Comparison of ENCODE assay signal across 8 cellular contexts in the genomic region with DNA sequence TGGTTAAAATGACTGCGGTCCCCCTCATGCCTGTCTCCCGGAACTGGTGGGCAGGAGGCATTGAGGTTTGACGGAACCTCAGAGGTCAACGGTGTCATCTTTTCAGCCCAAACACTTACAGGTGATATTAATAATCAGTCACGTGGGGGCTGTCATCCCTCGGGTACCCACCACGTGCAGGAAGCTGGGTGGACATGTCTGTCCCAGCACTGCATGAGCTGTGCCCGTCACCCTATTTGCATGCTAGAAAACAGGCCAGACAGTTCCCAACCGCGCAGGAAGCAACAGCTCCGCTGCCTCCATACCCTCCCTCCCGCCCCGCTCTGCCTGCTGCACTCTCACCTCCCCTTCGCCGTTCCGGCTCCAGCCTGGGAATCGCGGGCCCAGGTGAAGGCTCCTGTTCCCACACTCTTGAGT. TPM values are rescaled to one million over a fixed set of nuclear protein-coding genes. Genes with fewer than 3 reads are reported as not detected.
A peak's percentile ranks its signal among the peaks of the same experiment; 100 is the strongest.
DNase-seq lines count a peak whose midpoint lies in the region; ATAC-seq and TF ChIP-seq lines count a peak whose summit lies in the region.

No MANE protein-coding gene starts in this region.

- no peaks in the 10 kb centered on the region; the same call in 1 of the 2 replicates for H3K4me1 ChIP-seq in ES-I3 (ENCODE audit: insufficient read depth, low read length)
- peaks cover 17 to 37% of the 10 kb centered on the region in 2 donors for H3K4me1 ChIP-seq in left lung

- H3K36me3 Mint-ChIP-seq in activated CD4-positive, alpha-beta memory T cell treated with anti-CD3 and anti-CD28 coated beads for 36 hours = peaks cover 4% of the 10 kb centered on the region

- CTCF ChIA-PET in activated CD4-positive, alpha-beta memory T cell treated with anti-CD3 and anti-CD28 coated beads for 36 hours (lab: Charles Lee) = interaction anchor here (0.9 to 2.8 kb wide), 3 partner anchors 7 to 26 kb away, joined by 3 to 18 read pairs (median 3); partner anchors contain the start of gene RPS2

- H3K27me3 Mint-ChIP-seq in activated CD4-positive, alpha-beta memory T cell treated with anti-CD3 and anti-CD28 coated beads for 36 hours = peaks cover 12% of the 10 kb centered on the region

- H3K4me3 ChIP-seq in H7 (ENCODE audit: insufficient read depth, low read depth, low read length) (peak overlapping the region; percentile 66), left lung (peak overlapping the region in 1 of 2 donors; percentile 46)

- H3K27ac Mint-ChIP-seq in activated CD4-positive, alpha-beta memory T cell treated with anti-CD3 and anti-CD28 coated beads for 36 hours = peak overlapping the region; percentile 49

- peak; percentile 77 for DNase-seq in H7
- peak; percentile 76 for DNase-seq in activated CD4-positive, alpha-beta memory T cell treated with anti-CD3 and anti-CD28 coated beads for 36 hours
- DNase-seq in left lung = peak in 1 of 2 donors; percentile 79
- DNase-seq in NCI-H2081 (lab: John Stamatoyannopoulos, UW) = no peak
- DNase-seq in NCI-H748 treated with DMSO at 0.1 percent for 48 hours (lab: John Stamatoyannopoulos, UW) = no peak
- DNase-seq in SHP77 (lab: John Stamatoyannopoulos, UW) = no peak
- no peak for DNase-seq in KG1 (lab: John Stamatoyannopoulos, UW)

- H3K27ac ChIP-seq in left lung = no peak overlapping the region

- H3K36me3 ChIP-seq in ES-I3 (ENCODE audit: insufficient read depth, low read length) (peaks cover 2% of the 10 kb centered on the region; the same call in 1 of the 2 replicates), H7 (replicated peaks; ENCODE audit: control insufficient read depth, insufficient read depth, low read length) (peaks cover 1% of the 10 kb centered on the region), left lung (peaks cover 0 to 13% of the 10 kb centered on the region in 2 donors)

- H3K4me3 Mint-ChIP-seq in activated CD4-positive, alpha-beta memory T cell treated with anti-CD3 and anti-CD28 coated beads for 36 hours = peak overlapping the region; percentile 71

- H3K9ac ChIP-seq in ES-I3 (ENCODE audit: low read depth, low read length) = peak overlapping the region; percentile 51; the same call in 1 of the 2 replicates

- no peaks in the 10 kb centered on the region for H3K9me3 ChIP-seq in ES-I3 (ENCODE audit: control insufficient read depth, insufficient read depth, low read length)
- peaks cover 0 to 5% of the 10 kb centered on the region in 2 donors for H3K9me3 ChIP-seq in left lung

- POLR2A ChIA-PET in activated CD4-positive, alpha-beta memory T cell treated with anti-CD3 and anti-CD28 coated beads for 36 hours (lab: Charles Lee) = interaction anchor here (1.1 to 2.8 kb wide), 6 partner anchors 9 to 164 kb away, joined by 3 to 25 read pairs (median 6); partner anchors contain the start of genes NOXO1, RPS2, TBL3 and TRAF7

- TF ChIP-seq CTCF in left lung (IDR thresholded peaks at IDR 0.05) = no peak

- peak; percentile 2 for ATAC-seq in left lung

- H3K4me1 Mint-ChIP-seq in activated CD4-positive, alpha-beta memory T cell treated with anti-CD3 and anti-CD28 coated beads for 36 hours (ENCODE audit: low read depth) = peaks cover 23% of the 10 kb centered on the region

- intact Hi-C loops in activated CD4-positive, alpha-beta memory T cell treated with anti-CD3 and anti-CD28 coated beads for 36 hours (cut with micrococcal nuclease) = no loop called here
- intact Hi-C loops in left lung (cut with DNase I) = no loop called here

- H3K9me3 Mint-ChIP-seq in activated CD4-positive, alpha-beta memory T cell treated with anti-CD3 and anti-CD28 coated beads for 36 hours = no peaks in the 10 kb centered on the region

- H3K27me3 ChIP-seq in H7 (ENCODE audit: control insufficient read depth, insufficient read depth, low read length) (peaks cover 26% of the 10 kb centered on the region), left lung (peaks cover 29 to 41% of the 10 kb centered on the region in 2 donors)

RNA-seq across cellular contexts. Expression of gene SYNGR3, which starts 1.4 kb away (rescaled TPM):
- total RNA-seq in H7 (2014; rRNA removed; shearing (Covaris generic)) = 38.6 and 60.0 TPM in 2 replicates
- 10 to 100 TPM; 11.9 to 12.4 TPM for total RNA-seq in activated CD4-positive, alpha-beta memory T cell treated with anti-CD3 and anti-CD28 coated beads for 36 hours
- total RNA-seq in left lung = under 1 TPM; 0.31 to 0.32 TPM

RNA-seq across cellular contexts. Expression of gene GFER, which starts 7.2 kb away (rescaled TPM):
- total RNA-seq in H7 (2014; rRNA removed; shearing (Covaris generic)) = 75.1 and 77.8 TPM in 2 replicates
- total RNA-seq in activated CD4-positive, alpha-beta memory T cell treated with anti-CD3 and anti-CD28 coated beads for 36 hours = 10 to 100 TPM; 34.4 to 37.5 TPM
- 10 to 100 TPM; 25.8 to 26.1 TPM for total RNA-seq in left lung

RNA-seq across cellular contexts. Expression of gene NOXO1, which starts 9.9 kb away (rescaled TPM):
- 1.3 TPM in 1 of 2 replicates, not detected in the other for total RNA-seq in H7 (2014; rRNA removed; shearing (Covaris generic))
- total RNA-seq in activated CD4-positive, alpha-beta memory T cell treated with anti-CD3 and anti-CD28 coated beads for 36 hours = not detected
- total RNA-seq in left lung = 1 to 10 TPM; 4.4 to 5.6 TPM

RNA-seq across cellular contexts. Expression of gene ZNF598, which starts 18.5 kb away (rescaled TPM):
- total RNA-seq in H7 (2014; rRNA removed; shearing (Covaris generic)) = 28.4 and 30.8 TPM in 2 replicates
- total RNA-seq in activated CD4-positive, alpha-beta memory T cell treated with anti-CD3 and anti-CD28 coated beads for 36 hours = 10 to 100 TPM; 67.2 to 67.6 TPM
- total RNA-seq in left lung = 10 to 100 TPM; 31.5 to 45.9 TPM

RNA-seq across cellular contexts. Expression of gene TBL3, which starts 19.3 kb away (rescaled TPM):
- 91.7 and 104 TPM in 2 replicates for total RNA-seq in H7 (2014; rRNA removed; shearing (Covaris generic))
- 10 to 100 TPM; 45.7 to 47.3 TPM for total RNA-seq in activated CD4-positive, alpha-beta memory T cell treated with anti-CD3 and anti-CD28 coated beads for 36 hours
- total RNA-seq in left lung = 10 to 100 TPM; 25.8 to 30.9 TPM

Comparison
In these comparisons a context has a peak if more than half of its experiments do, and no peak if none do; other contexts are left out.
1. DNase-seq: peak in H7 (single experiment) and activated CD4-positive, alpha-beta memory T cell treated with anti-CD3 and anti-CD28 coated beads for 36 hours (single experiment); none in NCI-H2081 (0 of 2), NCI-H748 treated with DMSO at 0.1 percent for 48 hours (single experiment), SHP77 (0 of 2) and KG1 (single experiment).
2. RNA of gene SYNGR3, which starts 1.4 kb away (total RNA-seq): 38.6 to 60.0 TPM in H7 and 11.9 to 12.4 TPM in activated CD4-positive, alpha-beta memory T cell treated with anti-CD3 and anti-CD28 coated beads for 36 hours; 0.31 to 0.32 TPM in left lung; every median in the first group is over 4 times any median in the second.